In genomic region chr11:107598225-107599139, GRCh38 we compare ENCODE assay signal across 8 cellular contexts. TPM values are rescaled to one million over a fixed set of nuclear protein-coding genes. Genes with fewer than 3 reads are reported as not detected.
DNase-seq lines count a peak whose midpoint lies in the region; ATAC-seq and TF ChIP-seq lines count a peak whose summit lies in the region.
"Had no signal": no experiment of that assay in that cellular context is flagged by ENCODE, and none has a peak within 500 bp of the region (broad histone marks: within the 10 kb centered on the region; RNA-seq: fewer than 3 reads in every experiment).

No MANE protein-coding gene starts in this region.

- peak; percentile 83 for TF ChIP-seq CTCF in GM06990 (IDR thresholded peaks at IDR 0.05; ENCODE audit: insufficient read depth, low read length, poor library complexity, severe bottlenecking)

- H3K9me3 Mint-ChIP-seq in stimulated activated naive B cell treated with anti-CD40 and anti-IgM and Interleukin-4, amounts not matched to agents 10 μg/mL and 1 μg/mL and 100 μg/mL, for 72 hours = no peaks in the 10 kb centered on the region
- H3K9me3 Mint-ChIP-seq: activated B cell treated with CpG ODN at 0.5 μM for 24 hours had no signal

- ATAC-seq in GM21381 (IDR thresholded peaks at IDR 0.05; ENCODE audit: unreplicated experiment) = peak; percentile 74
- peak; percentile 78 to 80 for ATAC-seq in stimulated activated naive B cell treated with anti-CD40 and anti-IgM and Interleukin-4, amounts not matched to agents 10 μg/mL and 1 μg/mL and 100 μg/mL, for 72 hours (replicated peaks)

- no peaks in the 10 kb centered on the region for H3K9me3 ChIP-seq in Karpas-422 (ENCODE audit: low read length)

- no peaks in the 10 kb centered on the region for H3K79me2 ChIP-seq in Karpas-422 (ENCODE audit: low read length)

- no peaks in the 10 kb centered on the region for H3K36me3 Mint-ChIP-seq in stimulated activated naive B cell treated with anti-CD40 and anti-IgM and Interleukin-4, amounts not matched to agents 10 μg/mL and 1 μg/mL and 100 μg/mL, for 72 hours

- H2AFZ ChIP-seq in Karpas-422 (ENCODE audit: low read length) = no peak overlapping the region

- no peak overlapping the region for H3K4me2 ChIP-seq in Karpas-422 (ENCODE audit: low read depth, low read length, poor library complexity, severe bottlenecking)

- H3K4me1 ChIP-seq in Karpas-422 (ENCODE audit: low read length) = no peaks in the 10 kb centered on the region

- H3K27ac ChIP-seq in Karpas-422 (ENCODE audit: low read length) = no peak overlapping the region

- no peaks in the 10 kb centered on the region for H3K9me2 ChIP-seq in Karpas-422 (replicated peaks; ENCODE audit: insufficient read depth, low read length)

- H3K27me3 ChIP-seq in GM06990 (replicated peaks; ENCODE audit: control insufficient read depth, insufficient read depth, low read length) (no peaks in the 10 kb centered on the region), Karpas-422 (ENCODE audit: low read length) (no peaks in the 10 kb centered on the region)

- no peak overlapping the region for H3K4me3 Mint-ChIP-seq in stimulated activated naive B cell treated with anti-CD40 and anti-IgM and Interleukin-4, amounts not matched to agents 10 μg/mL and 1 μg/mL and 100 μg/mL, for 72 hours
- H3K4me3 Mint-ChIP-seq: activated B cell treated with CpG ODN at 0.5 μM for 24 hours had no signal

- peak; percentile 3 for DNase-seq in GM06990 (ENCODE audit: extremely low read depth, insufficient read length)
- DNase-seq in Karpas-422 = peak; percentile 82
- peak; percentile 65 for DNase-seq in dermis blood vessel endothelial cell
- no peak for DNase-seq in stimulated activated naive B cell treated with anti-CD40 and anti-IgM and Interleukin-4, amounts not matched to agents 10 μg/mL and 1 μg/mL and 100 μg/mL, for 72 hours
- no peak for DNase-seq in middle frontal gyrus (ENCODE audit: extremely low spot score, low spot score)
- no peak for DNase-seq in stimulated activated naive CD4-positive, alpha-beta T cell treated with Interleukin-2 at 50 U/mL for 16 hours (lab: John Stamatoyannopoulos, UW)
- DNase-seq: activated B cell treated with CpG ODN at 0.5 μM for 24 hours had no signal

- H3K9ac ChIP-seq in Karpas-422 (ENCODE audit: low read length) = no peak overlapping the region

- H4K20me1 ChIP-seq in Karpas-422 (ENCODE audit: insufficient read depth, low read depth, low read length) = no peaks in the 10 kb centered on the region

- H3K27ac Mint-ChIP-seq in stimulated activated naive B cell treated with anti-CD40 and anti-IgM and Interleukin-4, amounts not matched to agents 10 μg/mL and 1 μg/mL and 100 μg/mL, for 72 hours = no peak overlapping the region
- H3K27ac Mint-ChIP-seq: activated B cell treated with CpG ODN at 0.5 μM for 24 hours had no signal

- H3K4me1 Mint-ChIP-seq in stimulated activated naive B cell treated with anti-CD40 and anti-IgM and Interleukin-4, amounts not matched to agents 10 μg/mL and 1 μg/mL and 100 μg/mL, for 72 hours = peaks cover 0 to 7% of the 10 kb centered on the region in 2 donors
- H3K4me1 Mint-ChIP-seq: activated B cell treated with CpG ODN at 0.5 μM for 24 hours had no signal

- H3K36me3 ChIP-seq in GM06990 (ENCODE audit: control insufficient read depth, insufficient read depth, low read length) = no peaks in the 10 kb centered on the region
- H3K36me3 ChIP-seq in Karpas-422 (ENCODE audit: insufficient read depth, low read length) = no peaks in the 10 kb centered on the region

- no peak overlapping the region for H3K4me3 ChIP-seq in GM06990 (replicated peaks; ENCODE audit: low read depth, low read length)
- H3K4me3 ChIP-seq in Karpas-422 (ENCODE audit: low read length) = no peak overlapping the region

- peaks cover 38 to 42% of the 10 kb centered on the region in 2 donors for H3K27me3 Mint-ChIP-seq in stimulated activated naive B cell treated with anti-CD40 and anti-IgM and Interleukin-4, amounts not matched to agents 10 μg/mL and 1 μg/mL and 100 μg/mL, for 72 hours

RNA-seq across cellular contexts. Expression of gene ELMOD1, which starts 7.5 kb away (rescaled TPM):
- 0.65 and 2.0 TPM in 2 replicates for total RNA-seq in Karpas-422 (2014; rRNA removed; shearing (Covaris generic); ENCODE audit: low replicate concordance)
- total RNA-seq in dermis blood vessel endothelial cell = 0.17 and 2.1 TPM in 2 replicates
- total RNA-seq: activated B cell treated with CpG ODN at 0.5 μM for 24 hours had no signal

RNA-seq across cellular contexts. Expression of gene ALKBH8, which starts 32.9 kb away (rescaled TPM):
- total RNA-seq in Karpas-422 (2014; rRNA removed; shearing (Covaris generic); ENCODE audit: low replicate concordance) = 21.8 and 24.9 TPM in 2 replicates
- 6.8 and 10.9 TPM in 2 replicates for total RNA-seq in dermis blood vessel endothelial cell

Comparison
In these comparisons a context has a peak if more than half of its experiments do, and no peak if none do; other contexts are left out.
1. DNase-seq: peak in GM06990 (single experiment), Karpas-422 (single experiment) and dermis blood vessel endothelial cell (single experiment); none in stimulated activated naive B cell treated with anti-CD40 and anti-IgM and Interleukin-4, amounts not matched to agents 10 μg/mL and 1 μg/mL and 100 μg/mL, for 72 hours (single experiment), middle frontal gyrus (single experiment) and stimulated activated naive CD4-positive, alpha-beta T cell treated with Interleukin-2 at 50 U/mL for 16 hours (single experiment).